In genomic region chr14:96421236-96421635, GRCh38 we compare ENCODE assay signal across 28 cellular contexts. TPM values are rescaled to one million over a fixed set of nuclear protein-coding genes. Genes with fewer than 3 reads are reported as not detected.
"Had no signal": no experiment of that assay in that cellular context is flagged by ENCODE, and none has a peak within 500 bp of the region (broad histone marks: within the 10 kb centered on the region; RNA-seq: fewer than 3 reads in every experiment).

No MANE protein-coding gene starts in this region.

- H3K27me3 Mint-ChIP-seq: activated CD4-positive, alpha-beta memory T cell treated with anti-CD3 and anti-CD28 coated beads, Interleukin-2, amount 10 ng/mL, durations not matched to agents 7 days and 5 days had no signal

- H3K36me3 Mint-ChIP-seq: activated naive CD4-positive, alpha-beta T cell treated with anti-CD3 and anti-CD28 coated beads, Interleukin-2, amount 10 ng/mL, durations not matched to agents 7 days and 5 days; activated naive CD4-positive, alpha-beta T cell treated with anti-CD3 and anti-CD28 coated beads, Interleukin-2, amount 50 U/mL, for 72 hours; activated naive CD8-positive, alpha-beta T cell treated with anti-CD3 and anti-CD28 coated beads, Interleukin-2, amount 10 ng/mL, durations not matched to agents 7 days and 5 days had no signal

- H3K27me3 ChIP-seq: body of pancreas, cardiac muscle cell, colonic mucosa, gastroesophageal sphincter had no signal

- H3K9me3 Mint-ChIP-seq: activated CD4-positive, alpha-beta memory T cell treated with anti-CD3 and anti-CD28 coated beads, Interleukin-2, amount 10 ng/mL, durations not matched to agents 7 days and 5 days; activated CD4-positive, alpha-beta T cell treated with anti-CD3 and anti-CD28 coated beads, Interleukin-2, amount 10 ng/mL, durations not matched to agents 7 days and 5 days; activated naive CD4-positive, alpha-beta T cell treated with anti-CD3 and anti-CD28 coated beads, Interleukin-2, amount 10 ng/mL, durations not matched to agents 7 days and 5 days; activated naive CD4-positive, alpha-beta T cell treated with anti-CD3 and anti-CD28 coated beads, Interleukin-2, amount 50 U/mL, for 72 hours; activated naive CD8-positive, alpha-beta T cell treated with anti-CD3 and anti-CD28 coated beads, Interleukin-2, amount 10 ng/mL, durations not matched to agents 7 days and 5 days; activated T-cell treated with anti-CD3 and anti-CD28 coated beads, Interleukin-2, amount 50 U/mL, for 24 hours; activated T-cell treated with anti-CD3 and anti-CD28 coated beads, Interleukin-2, amount 50 U/mL, for 72 hours had no signal

- H3K27ac Mint-ChIP-seq: activated CD4-positive, alpha-beta memory T cell treated with anti-CD3 and anti-CD28 coated beads, Interleukin-2, amount 10 ng/mL, durations not matched to agents 7 days and 5 days; activated CD4-positive, alpha-beta T cell treated with anti-CD3 and anti-CD28 coated beads, Interleukin-2, amount 10 ng/mL, durations not matched to agents 7 days and 5 days; activated naive CD4-positive, alpha-beta T cell treated with anti-CD3 and anti-CD28 coated beads, Interleukin-2, amount 10 ng/mL, durations not matched to agents 7 days and 5 days; activated naive CD4-positive, alpha-beta T cell treated with anti-CD3 and anti-CD28 coated beads, Interleukin-2, amount 50 U/mL, for 72 hours; activated naive CD8-positive, alpha-beta T cell treated with anti-CD3 and anti-CD28 coated beads, Interleukin-2, amount 10 ng/mL, durations not matched to agents 7 days and 5 days; activated T-cell treated with anti-CD3 and anti-CD28 coated beads, Interleukin-2, amount 50 U/mL, for 24 hours; activated T-cell treated with anti-CD3 and anti-CD28 coated beads, Interleukin-2, amount 50 U/mL, for 72 hours had no signal

- ATAC-seq: activated naive CD4-positive, alpha-beta T cell treated with anti-CD3 and anti-CD28 coated beads, Interleukin-2, amount 50 U/mL, for 72 hours; activated T-cell treated with anti-CD3 and anti-CD28 coated beads, Interleukin-2, amount 50 U/mL, for 72 hours; body of pancreas; esophagus mucosa; gastroesophageal sphincter had no signal

- H3K27ac ChIP-seq: body of pancreas, cardiac muscle cell, colonic mucosa, epithelial cell of prostate, gastroesophageal sphincter had no signal

- H3K4me3 ChIP-seq: body of pancreas, cardiac muscle cell, colonic mucosa, gastroesophageal sphincter had no signal

- H3K36me3 ChIP-seq: cardiac muscle cell, colonic mucosa, gastroesophageal sphincter had no signal

- H3K4me3 Mint-ChIP-seq: activated CD4-positive, alpha-beta memory T cell treated with anti-CD3 and anti-CD28 coated beads, Interleukin-2, amount 10 ng/mL, durations not matched to agents 7 days and 5 days; activated CD4-positive, alpha-beta T cell treated with anti-CD3 and anti-CD28 coated beads, Interleukin-2, amount 10 ng/mL, durations not matched to agents 7 days and 5 days; activated naive CD4-positive, alpha-beta T cell treated with anti-CD3 and anti-CD28 coated beads, Interleukin-2, amount 10 ng/mL, durations not matched to agents 7 days and 5 days; activated naive CD8-positive, alpha-beta T cell treated with anti-CD3 and anti-CD28 coated beads, Interleukin-2, amount 10 ng/mL, durations not matched to agents 7 days and 5 days; activated T-cell treated with anti-CD3 and anti-CD28 coated beads, Interleukin-2, amount 50 U/mL, for 24 hours; activated T-cell treated with anti-CD3 and anti-CD28 coated beads, Interleukin-2, amount 50 U/mL, for 72 hours had no signal

- H3K9me3 ChIP-seq: body of pancreas, colonic mucosa, gastroesophageal sphincter had no signal

- H3K4me1 ChIP-seq: body of pancreas, colonic mucosa had no signal

- DNase-seq: activated CD4-positive, alpha-beta memory T cell treated with anti-CD3 and anti-CD28 coated beads, Interleukin-2, amount 10 ng/mL, durations not matched to agents 7 days and 5 days; activated CD4-positive, alpha-beta T cell treated with anti-CD3 and anti-CD28 coated beads for 1 hour; activated CD4-positive, alpha-beta T cell treated with anti-CD3 and anti-CD28 coated beads for 4 hours; activated CD4-positive, alpha-beta T cell treated with anti-CD3 and anti-CD28 coated beads, Interleukin-2, amount 10 ng/mL, durations not matched to agents 7 days and 5 days; activated CD4-positive, alpha-beta T cell treated with anti-CD3 and anti-CD28 coated beads, Interleukin-2, amount 50 U/mL, for 4 hours; activated CD8-positive, alpha-beta memory T cell treated with anti-CD3 and anti-CD28 coated beads, Interleukin-2, amount 50 U/mL, for 48 hours; activated gamma-delta T cell; activated naive CD4-positive, alpha-beta T cell; activated naive CD4-positive, alpha-beta T cell treated with anti-CD3 and anti-CD28 coated beads, Interleukin-2, amount 10 ng/mL, durations not matched to agents 7 days and 5 days; activated naive CD8-positive, alpha-beta T cell treated with anti-CD3 and anti-CD28 coated beads, Interleukin-2, amount 10 ng/mL, durations not matched to agents 7 days and 5 days; activated T-cell treated with anti-CD3 and anti-CD28 coated beads for 4 hours; activated T-cell treated with anti-CD3 and anti-CD28 coated beads, Interleukin-2, amount 50 U/mL, for 24 hours; activated T-cell treated with anti-CD3 and anti-CD28 coated beads, Interleukin-2, amount 50 U/mL, for 72 hours; amygdala; aorta; body of pancreas; central memory CD4-positive, alpha-beta T cell; cerebellar nuclear complex; colonic mucosa; effector CD8-positive, alpha-beta T cell; foreskin melanocyte; T-helper 2 cell had no signal

RNA-seq across cellular contexts. Expression of gene AK7, which starts 29.3 kb away (rescaled TPM):
- total RNA-seq: T-helper 1 cell treated with Interleukin-12 subunit alpha and Interleukin-12 subunit beta and Interleukin-4 antibody, amounts not matched to agents 30 ng/mL and 1 ng/mL, for 36 hours had no signal
